21 cellular contexts compared by ENCODE assay signal in genomic region chr20:56222945-56223344, GRCh38. TPM values are rescaled to one million over a fixed set of nuclear protein-coding genes. Genes with fewer than 3 reads are reported as not detected.
"Had no signal": no experiment of that assay in that cellular context is flagged by ENCODE, and none has a peak within 500 bp of the region (broad histone marks: within the 10 kb centered on the region; RNA-seq: fewer than 3 reads in every experiment).

No MANE protein-coding gene starts in this region.

- H3K27me3 ChIP-seq: esophagus squamous epithelium, thyroid gland had no signal

- H3K4me3 ChIP-seq: coronary artery, esophagus squamous epithelium, lung, thyroid gland had no signal

- H3K27ac ChIP-seq: coronary artery, thyroid gland had no signal

- H3K36me3 ChIP-seq: esophagus squamous epithelium, thyroid gland had no signal

- DNase-seq: activated CD4-positive, alpha-beta memory T cell treated with anti-CD3 and anti-CD28 coated beads, Interleukin-2, amount 10 ng/mL, durations not matched to agents 7 days and 5 days; activated CD4-positive, alpha-beta T cell treated with anti-CD3 and anti-CD28 coated beads for 48 hours; activated CD4-positive, CD25-positive, alpha-beta regulatory T cell; activated naive CD4-positive, alpha-beta T cell; activated naive CD8-positive, alpha-beta T cell treated with anti-CD3 and anti-CD28 coated beads for 36 hours; activated T-cell treated with anti-CD3 and anti-CD28 coated beads, Interleukin-2, amount 50 U/mL, for 1 hour; amygdala; esophagus squamous epithelium; nephron progenitor cell; nucleus accumbens; stimulated activated naive CD4-positive, alpha-beta T cell treated with Interleukin-2 at 50 U/mL for 16 hours; T-helper 1 cell; T-helper 9 cell; thyroid gland had no signal

- ATAC-seq: activated T-helper 17 cell treated with anti-CD3 and anti-CD28 coated beads, Interleukin-2, amount 50 U/mL, for 72 hours had no signal

- H3K9me3 ChIP-seq: thyroid gland had no signal

- H3K4me1 ChIP-seq: thyroid gland had no signal

RNA-seq across cellular contexts. Expression of gene MC3R, which starts 25.6 kb away (rescaled TPM):
- total RNA-seq: activated CD4-positive, alpha-beta memory T cell treated with anti-CD3 and anti-CD28 coated beads, Interleukin-2, amount 10 ng/mL, durations not matched to agents 7 days and 5 days; activated naive CD8-positive, alpha-beta T cell treated with anti-CD3 and anti-CD28 coated beads for 36 hours; activated T-helper 17 cell treated with anti-CD3 and anti-CD28 coated beads, Interleukin-2, amount 50 U/mL, for 72 hours; esophagus squamous epithelium; lung; mesothelial cell of epicardium; renal cortical epithelial cell; subcutaneous adipose tissue; thyroid gland; ureter had no signal
- polyA plus RNA-seq: lung had no signal
